Comparison of ENCODE assay signal across 1 cellular context in the genomic region with DNA sequence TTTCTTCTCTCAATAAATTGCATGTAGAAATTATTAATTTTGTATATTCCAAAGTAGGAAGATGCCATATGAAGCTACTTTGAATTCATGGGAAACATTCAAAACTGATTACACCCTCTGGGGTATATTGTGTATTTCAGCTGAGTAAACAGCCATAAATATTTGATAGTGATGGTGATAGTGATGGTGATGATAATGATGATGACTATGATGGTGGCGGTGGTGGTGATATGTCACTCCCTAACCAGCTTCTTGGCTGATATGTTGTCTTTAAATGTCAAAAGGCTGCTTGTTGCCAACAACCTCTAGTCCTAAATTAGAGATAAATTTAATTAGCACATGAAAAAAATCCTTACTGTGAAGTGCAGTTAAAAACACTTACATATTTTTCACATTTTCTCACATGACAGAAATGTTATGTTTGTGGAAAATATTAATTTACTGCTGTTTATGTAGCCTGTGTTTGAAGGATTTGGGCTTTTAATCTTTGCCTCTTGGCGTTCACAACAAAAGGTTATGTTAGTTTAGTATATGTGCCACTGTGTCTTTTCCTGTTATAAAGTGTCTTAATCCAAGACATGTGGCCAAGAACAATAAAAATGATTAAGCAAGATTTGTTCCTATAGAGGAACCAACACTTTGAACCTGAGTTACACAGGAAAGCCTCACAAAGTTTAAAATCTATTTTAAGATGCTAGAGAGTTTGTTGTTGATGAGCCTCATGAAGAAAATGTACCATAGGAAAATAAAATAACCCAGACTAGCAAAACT.
TF ChIP-seq lines count a peak whose summit lies in the region.

No MANE protein-coding gene starts in this region.

TF ChIP-seq in GM23338, 12 proteins besides CTCF, POLR2A, EP300 and RAD21 (continued from another document):
- TF ChIP-seq, protein P1, sequence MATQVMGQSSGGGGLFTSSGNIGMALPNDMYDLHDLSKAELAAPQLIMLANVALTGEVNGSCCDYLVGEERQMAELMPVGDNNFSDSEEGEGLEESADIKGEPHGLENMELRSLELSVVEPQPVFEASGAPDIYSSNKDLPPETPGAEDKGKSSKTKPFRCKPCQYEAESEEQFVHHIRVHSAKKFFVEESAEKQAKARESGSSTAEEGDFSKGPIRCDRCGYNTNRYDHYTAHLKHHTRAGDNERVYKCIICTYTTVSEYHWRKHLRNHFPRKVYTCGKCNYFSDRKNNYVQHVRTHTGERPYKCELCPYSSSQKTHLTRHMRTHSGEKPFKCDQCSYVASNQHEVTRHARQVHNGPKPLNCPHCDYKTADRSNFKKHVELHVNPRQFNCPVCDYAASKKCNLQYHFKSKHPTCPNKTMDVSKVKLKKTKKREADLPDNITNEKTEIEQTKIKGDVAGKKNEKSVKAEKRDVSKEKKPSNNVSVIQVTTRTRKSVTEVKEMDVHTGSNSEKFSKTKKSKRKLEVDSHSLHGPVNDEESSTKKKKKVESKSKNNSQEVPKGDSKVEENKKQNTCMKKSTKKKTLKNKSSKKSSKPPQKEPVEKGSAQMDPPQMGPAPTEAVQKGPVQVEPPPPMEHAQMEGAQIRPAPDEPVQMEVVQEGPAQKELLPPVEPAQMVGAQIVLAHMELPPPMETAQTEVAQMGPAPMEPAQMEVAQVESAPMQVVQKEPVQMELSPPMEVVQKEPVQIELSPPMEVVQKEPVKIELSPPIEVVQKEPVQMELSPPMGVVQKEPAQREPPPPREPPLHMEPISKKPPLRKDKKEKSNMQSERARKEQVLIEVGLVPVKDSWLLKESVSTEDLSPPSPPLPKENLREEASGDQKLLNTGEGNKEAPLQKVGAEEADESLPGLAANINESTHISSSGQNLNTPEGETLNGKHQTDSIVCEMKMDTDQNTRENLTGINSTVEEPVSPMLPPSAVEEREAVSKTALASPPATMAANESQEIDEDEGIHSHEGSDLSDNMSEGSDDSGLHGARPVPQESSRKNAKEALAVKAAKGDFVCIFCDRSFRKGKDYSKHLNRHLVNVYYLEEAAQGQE (IDR thresholded peaks at IDR 0.05; ENCODE audit: unreplicated experiment), result no peak
- TF ChIP-seq STAT1 (IDR thresholded peaks at IDR 0.05; ENCODE audit: unreplicated experiment), result no peak
- TF ChIP-seq EZH2phosphoT487 (IDR thresholded peaks at IDR 0.05; ENCODE audit: unreplicated experiment), result no peak
- TF ChIP-seq, protein P2, sequence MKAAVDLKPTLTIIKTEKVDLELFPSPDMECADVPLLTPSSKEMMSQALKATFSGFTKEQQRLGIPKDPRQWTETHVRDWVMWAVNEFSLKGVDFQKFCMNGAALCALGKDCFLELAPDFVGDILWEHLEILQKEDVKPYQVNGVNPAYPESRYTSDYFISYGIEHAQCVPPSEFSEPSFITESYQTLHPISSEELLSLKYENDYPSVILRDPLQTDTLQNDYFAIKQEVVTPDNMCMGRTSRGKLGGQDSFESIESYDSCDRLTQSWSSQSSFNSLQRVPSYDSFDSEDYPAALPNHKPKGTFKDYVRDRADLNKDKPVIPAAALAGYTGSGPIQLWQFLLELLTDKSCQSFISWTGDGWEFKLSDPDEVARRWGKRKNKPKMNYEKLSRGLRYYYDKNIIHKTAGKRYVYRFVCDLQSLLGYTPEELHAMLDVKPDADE (IDR thresholded peaks at IDR 0.05), result no peak
- TF ChIP-seq ZNF331 (CRISPR knock-in tag; IDR thresholded peaks at IDR 0.05; ENCODE audit: low read depth), result no peak
- TF ChIP-seq CREB1 (CRISPR knock-in tag; IDR thresholded peaks at IDR 0.05; ENCODE audit: low read depth), result no peak
- no peak for TF ChIP-seq ZNF114 (CRISPR knock-in tag; IDR thresholded peaks at IDR 0.05)
- no peak for TF ChIP-seq NANOG (IDR thresholded peaks at IDR 0.05; ENCODE audit: borderline replicate concordance)
- no peak for TF ChIP-seq EZH2 (IDR thresholded peaks at IDR 0.05; ENCODE audit: low read depth, unreplicated experiment)
TF ChIP-seq in GM23338: peak in this region for 0.
